In genomic region chr6:706819-707381, GRCh38 we compare ENCODE assay signal across 24 cellular contexts. TPM values are rescaled to one million over a fixed set of nuclear protein-coding genes. Genes with fewer than 3 reads are reported as not detected.
A peak's percentile ranks its signal among the peaks of the same experiment; 100 is the strongest.
DNase-seq lines count a peak whose midpoint lies in the region; ATAC-seq, FAIRE-seq and TF ChIP-seq lines count a peak whose summit lies in the region.
"Had no signal": no experiment of that assay in that cellular context is flagged by ENCODE, and none has a peak within 500 bp of the region (broad histone marks: within the 10 kb centered on the region; RNA-seq: fewer than 3 reads in every experiment).

No MANE protein-coding gene starts in this region.

- no peak overlapping the region for H2BK15ac ChIP-seq in neuronal stem cell (ENCODE audit: low read length)

- TF ChIP-seq EP300 in HepG2 (IDR thresholded peaks at IDR 0.05; ENCODE audit: low read depth in 2 of 2, low read length in 2 of 2): no peak
- TF ChIP-seq EP300 in HepG2 (CRISPR knock-in tag; IDR thresholded peaks at IDR 0.05; ENCODE audit: borderline replicate concordance): no peak

- H3K27me3 ChIP-seq in HepG2 (ENCODE audit: control insufficient read depth in 1 of 2, insufficient read depth in 2 of 2, low read length in 2 of 2) (peaks cover 0 to 46% of the 10 kb centered on the region in 2 experiments; a peak in 4 of 5 replicates), right lobe of liver (no peaks in the 10 kb centered on the region), SJSA1 (replicated peaks) (no peaks in the 10 kb centered on the region), neuronal stem cell (ENCODE audit: control insufficient read depth in 3 of 3, insufficient read depth in 3 of 3, low read depth in 1 of 3, low read length in 3 of 3) (peaks cover 0 to 6% (median 0%) of the 10 kb centered on the region in 3 experiments)
- H3K27me3 ChIP-seq: SJCRH30 had no signal

- TF ChIP-seq CTCF in HepG2 (CRISPR knock-in tag; IDR thresholded peaks at IDR 0.05) (no peak), right lobe of liver (IDR thresholded peaks at IDR 0.05) (no peak)

- H3K9ac ChIP-seq in HepG2 (ENCODE audit: insufficient read depth, low read depth, low read length): no peak overlapping the region
- H3K9ac ChIP-seq in neuronal stem cell (ENCODE audit: low read depth, low read length, poor library complexity): peak overlapping the region; percentile 71
- H3K9ac ChIP-seq: KMS-11 had no signal

- no peaks in the 10 kb centered on the region for H3K79me2 ChIP-seq in HepG2 (ENCODE audit: insufficient read depth, low read length)

- no peak for TF ChIP-seq RAD21 in HepG2 (CRISPR knock-in tag; IDR thresholded peaks at IDR 0.05)

- no peak overlapping the region for H2BK12ac ChIP-seq in neuronal stem cell (ENCODE audit: low read length)

- H3K4me2 ChIP-seq in HepG2 (ENCODE audit: low read depth, low read length): no peak overlapping the region
- H3K4me2 ChIP-seq in neuronal stem cell (ENCODE audit: insufficient read depth, low read length, poor library complexity, severe bottlenecking): no peak overlapping the region
- H3K4me2 ChIP-seq: KMS-11 had no signal

- peak overlapping the region; percentile 85 for H3K14ac ChIP-seq in neuronal stem cell (ENCODE audit: low read length)

- POLR2A ChIA-PET in HepG2 (lab: Yijun Ruan, JAX): no interaction called here

- no peaks in the 10 kb centered on the region for H4K20me1 ChIP-seq in HepG2 (ENCODE audit: insufficient read depth, low read length)

- no peak overlapping the region for H3K18ac ChIP-seq in neuronal stem cell (ENCODE audit: low read length)

- CTCF ChIA-PET in HepG2 (lab: Yijun Ruan, JAX; ENCODE audit: low intra/inter-chr PET ratio, low total read pairs): no interaction called here

- H2BK120ac ChIP-seq in neuronal stem cell (ENCODE audit: low read depth, low read length): no peak overlapping the region

- ATAC-seq in HepG2: no peak
- no peak for ATAC-seq in right lobe of liver
- ATAC-seq in HG02870 (IDR thresholded peaks at IDR 0.05; ENCODE audit: unreplicated experiment): no peak
- ATAC-seq: Panc1 had no signal

- no peak overlapping the region for H3K4me3 ChIP-seq in HepG2 (replicated peaks in 1 of 3; ENCODE audit: insufficient read depth in 1 of 3, low read depth in 2 of 3, low read length in 3 of 3)
- no peak overlapping the region for H3K4me3 ChIP-seq in right lobe of liver
- no peak overlapping the region for H3K4me3 ChIP-seq in SJSA1
- peak overlapping the region in 1 of 2 donors; percentile 63 for H3K4me3 ChIP-seq in neuronal stem cell (ENCODE audit: low read length in 2 of 2)
- H3K4me3 ChIP-seq: SJCRH30 had no signal

- no peak overlapping the region for H3K4ac ChIP-seq in neuronal stem cell (ENCODE audit: low read length)

- H3K4me1 ChIP-seq in HepG2 (ENCODE audit: insufficient read depth, low read length) (peaks cover 13% of the 10 kb centered on the region; the same call in 1 of the 2 replicates), right lobe of liver (peaks cover 0 to 10% (median 3%) of the 10 kb centered on the region in 4 donors), SJSA1 (replicated peaks) (peaks cover 82% of the 10 kb centered on the region), neuronal stem cell (ENCODE audit: control insufficient read depth in 2 of 2, insufficient read depth in 1 of 2, low read depth in 1 of 2, low read length in 2 of 2) (peaks cover 4 to 9% of the 10 kb centered on the region in 2 donors)
- H3K4me1 ChIP-seq: SJCRH30 had no signal

- TF ChIP-seq POLR2A in HepG2 (IDR thresholded peaks at IDR 0.05; ENCODE audit: insufficient read depth in 1 of 2, low read depth in 2 of 2, low read length in 2 of 2): no peak
- no peak for TF ChIP-seq POLR2A in right lobe of liver (IDR thresholded peaks at IDR 0.05)

- no peak for FAIRE-seq in HepG2 (lab: Jason Lieb, UNC)
- FAIRE-seq: A204.1, G401.6, GM19239 had no signal

- in situ Hi-C loops in HepG2 (cut with HindIII; ENCODE audit: extremely low pct_ligation_motif_present, low pct_unique_long_range_greater_than_20kb): no loop called here

- H2AFZ ChIP-seq in HepG2 (ENCODE audit: low read length): no peak overlapping the region
- no peak overlapping the region for H2AFZ ChIP-seq in neuronal stem cell (ENCODE audit: low read length)

- intact Hi-C loops in HepG2 (cut with micrococcal nuclease; ENCODE audit: unreplicated experiment) (no loop called here), right lobe of liver (cut with DNase I) (no loop called here)

- BruUV-seq in HepG2 (replicated peaks; lab: Mats Ljungman, UMichigan): no TSS peak

- peak overlapping the region; percentile 67 for H4K8ac ChIP-seq in neuronal stem cell (ENCODE audit: low read depth, low read length)

- H3K23ac ChIP-seq in neuronal stem cell (ENCODE audit: low read depth, low read length, poor library complexity): peak overlapping the region; percentile 9

- no peak overlapping the region for H2BK5ac ChIP-seq in neuronal stem cell (ENCODE audit: low read length)

- DNase-seq in HepG2 (ENCODE audit: low spot score) (no peak), right lobe of liver (no peak), SJSA1 (ENCODE audit: low read depth in 1 of 2, low spot score in 2 of 2) (no peak), neuronal stem cell (ENCODE audit: low spot score) (no peak), 8988T (no peak), H4 (ENCODE audit: low spot score) (no peak)
- DNase-seq: CD8-positive, alpha-beta memory T cell; H7; HFFc6; NCI-H1092 treated with DMSO at 0.1 percent for 48 hours; NCI-H1436 treated with DMSO at 0.1 percent for 48 hours; NCI-H2081; NCI-H2171; NCI-H446; NCI-H526; SJCRH30; T-helper 1 cell had no signal

- no peak overlapping the region for H2AK5ac ChIP-seq in neuronal stem cell (ENCODE audit: low read depth, low read length)

- no peaks in the 10 kb centered on the region for H3K9me3 ChIP-seq in HepG2 (ENCODE audit: low read length)
- H3K9me3 ChIP-seq in right lobe of liver: no peaks in the 10 kb centered on the region
- H3K9me3 ChIP-seq in SJSA1 (replicated peaks): no peaks in the 10 kb centered on the region
- H3K9me3 ChIP-seq in neuronal stem cell (replicated peaks in 1 of 2; ENCODE audit: control insufficient read depth in 2 of 2, insufficient read depth in 1 of 2, low read depth in 1 of 2, low read length in 2 of 2): peaks cover 0 to 2% of the 10 kb centered on the region in 2 donors
- H3K9me3 ChIP-seq: SJCRH30 had no signal

- no peak overlapping the region for H3K27ac ChIP-seq in HepG2 (ENCODE audit: extremely low read length, insufficient read depth, low read length)
- no peak overlapping the region for H3K27ac ChIP-seq in right lobe of liver
- H3K27ac ChIP-seq in SJSA1: peak overlapping the region; percentile 96
- no peak overlapping the region for H3K27ac ChIP-seq in neuronal stem cell (replicated peaks; ENCODE audit: low read length)
- H3K27ac ChIP-seq: C4-2B, KMS-11, SJCRH30 had no signal

- 48% methylated on average over 8 of the region's 8 CpGs for WGBS in HepG2 (ENCODE audit: low lambda C conversion rate)
- 74% methylated on average over 8 of the region's 8 CpGs for WGBS in right lobe of liver (ENCODE audit: insufficient coverage, low coverage, low lambda C conversion rate, missing lambda C conversion rate)
- WGBS in neuronal stem cell (ENCODE audit: extremely low coverage in 2 of 2, insufficient read length in 2 of 2, insufficient replicate concordance in 1 of 2), 2 donors: no CpG with 5 or more reads among the region's 8 CpGs

- H4K91ac ChIP-seq in neuronal stem cell (ENCODE audit: low read depth, low read length, poor library complexity): peak overlapping the region; percentile 28

- H3K36me3 ChIP-seq in HepG2 (replicated peaks in 1 of 2; ENCODE audit: control insufficient read depth in 1 of 2, insufficient read depth in 2 of 2, low read length in 2 of 2) (no peaks in the 10 kb centered on the region), right lobe of liver (no peaks in the 10 kb centered on the region), SJSA1 (no peaks in the 10 kb centered on the region), neuronal stem cell (replicated peaks in 1 of 2; ENCODE audit: control insufficient read depth in 2 of 2, insufficient read depth in 2 of 2, low read length in 2 of 2) (no peaks in the 10 kb centered on the region)
- H3K36me3 ChIP-seq: SJCRH30 had no signal

- H3K79me1 ChIP-seq in neuronal stem cell (ENCODE audit: low read depth, low read length): peaks cover 2% of the 10 kb centered on the region

RNA-seq across cellular contexts. Expression of gene EXOC2, which starts 14.0 kb away (rescaled TPM):
- total RNA-seq in HepG2 (2016; rRNA removed; fragmentation: Illumina TruSeq; extraction: Trizol) (22.9 and 36.6 TPM in 2 replicates), right lobe of liver (10 to 100 TPM in 5 of 6 experiments, 1 to 10 TPM in 1; 7.1 to 12.8 (median 10.5) TPM)
- total RNA-seq in HepG2 (2016; cell fraction: cytosol; rRNA removed; fragmentation: Illumina TruSeq; extraction: Trizol; ENCODE audit: low read depth): 6.8 and 7.3 TPM in 2 replicates
- total RNA-seq in HepG2 (2016; cell fraction: insoluble cytoplasmic fraction; rRNA removed; fragmentation: Illumina TruSeq; extraction: Trizol): 22.6 and 31.6 TPM in 2 replicates
- 7.4 and 8.0 TPM in 2 replicates for total RNA-seq in HepG2 (2016; cell fraction: membrane; rRNA removed; fragmentation: Illumina TruSeq; extraction: Trizol)
- 22.2 and 23.8 TPM in 2 replicates for total RNA-seq in HepG2 (2016; cell fraction: nucleus; rRNA removed; fragmentation: Illumina TruSeq; extraction: Trizol)
- polyA plus RNA-seq in HepG2 (2011; rRNA removed): 12.6 and 12.9 TPM in 2 replicates
- 9.3 and 11.0 TPM in 2 replicates for polyA plus RNA-seq in HepG2 (2011; cell fraction: cytosol; rRNA removed)
- polyA plus RNA-seq in HepG2 (2011; cell fraction: nucleus; rRNA removed): 14.9 and 16.2 TPM in 2 replicates
- polyA plus RNA-seq in HepG2 (2012): 10.6 and 14.3 TPM in 2 replicates
- polyA plus RNA-seq in HepG2 (2016; cell fraction: cytosol; fragmentation: Illumina TruSeq; extraction: Trizol; ENCODE audit: low read depth): 3.4 and 4.8 TPM in 2 replicates
- 23.3 and 23.8 TPM in 2 replicates for polyA plus RNA-seq in HepG2 (2016; cell fraction: insoluble cytoplasmic fraction; fragmentation: Illumina TruSeq; extraction: Trizol; ENCODE audit: low read depth)
- polyA plus RNA-seq in HepG2 (2016; cell fraction: membrane; fragmentation: Illumina TruSeq; extraction: Trizol; ENCODE audit: low read depth): 3.8 and 4.6 TPM in 2 replicates
- 17.0 and 17.2 TPM in 2 replicates for polyA plus RNA-seq in HepG2 (2016; cell fraction: nucleus; fragmentation: Illumina TruSeq; extraction: Trizol; ENCODE audit: insufficient read depth, low read depth)
- 28.4 and 31.4 TPM in 2 replicates for polyA minus RNA-seq in HepG2 (2011; rRNA and poly(A)+ RNA removed; ENCODE audit: low replicate concordance)
- polyA minus RNA-seq in HepG2 (2011; cell fraction: cytosol; rRNA and poly(A)+ RNA removed): 19.6 and 19.7 TPM in 2 replicates
- 41.3 and 44.3 TPM in 2 replicates for polyA minus RNA-seq in HepG2 (2011; cell fraction: nucleus; rRNA and poly(A)+ RNA removed)
- total RNA-seq in SJSA1 (2014; rRNA removed; shearing (Covaris generic)): 60.8 and 86.5 TPM in 2 replicates
- 18.9 TPM for polyA plus RNA-seq in neuronal stem cell (2013, experiment 1 of 2)
- polyA plus RNA-seq in neuronal stem cell (2013, experiment 2 of 2): 19.1 TPM
- 57.0 and 62.4 TPM in 2 replicates for total RNA-seq in H4 (2014; rRNA removed; shearing (Covaris generic))

RNA-seq across cellular contexts. Expression of gene HUS1B, which starts 50.0 kb away (rescaled TPM):
- total RNA-seq in HepG2 (2016; rRNA removed; fragmentation: Illumina TruSeq; extraction: Trizol): 0.40 TPM in 1 of 2 replicates, not detected in the other
- not detected in 2 replicates for total RNA-seq in HepG2 (2016; cell fraction: cytosol; rRNA removed; fragmentation: Illumina TruSeq; extraction: Trizol; ENCODE audit: low read depth)
- total RNA-seq in HepG2 (2016; cell fraction: insoluble cytoplasmic fraction; rRNA removed; fragmentation: Illumina TruSeq; extraction: Trizol): 0.31 and 0.50 TPM in 2 replicates
- 0.17 TPM in 1 of 2 replicates, not detected in the other for total RNA-seq in HepG2 (2016; cell fraction: membrane; rRNA removed; fragmentation: Illumina TruSeq; extraction: Trizol)
- 1.4 and 1.8 TPM in 2 replicates for total RNA-seq in HepG2 (2016; cell fraction: nucleus; rRNA removed; fragmentation: Illumina TruSeq; extraction: Trizol)
- polyA plus RNA-seq in HepG2 (2011; rRNA removed): 0.18 TPM in 1 of 2 replicates, not detected in the other
- 0.12 and 0.32 TPM in 2 replicates for polyA plus RNA-seq in HepG2 (2011; cell fraction: cytosol; rRNA removed)
- polyA plus RNA-seq in HepG2 (2011; cell fraction: nucleus; rRNA removed): 0.93 and 1.2 TPM in 2 replicates
- 0.19 TPM in 1 of 2 replicates, not detected in the other for polyA plus RNA-seq in HepG2 (2012)
- polyA plus RNA-seq in HepG2 (2016; cell fraction: cytosol; fragmentation: Illumina TruSeq; extraction: Trizol; ENCODE audit: low read depth): 0.10 and 0.22 TPM in 2 replicates
- 0.47 TPM in 1 of 2 replicates, not detected in the other for polyA plus RNA-seq in HepG2 (2016; cell fraction: insoluble cytoplasmic fraction; fragmentation: Illumina TruSeq; extraction: Trizol; ENCODE audit: low read depth)
- polyA plus RNA-seq in HepG2 (2016; cell fraction: membrane; fragmentation: Illumina TruSeq; extraction: Trizol; ENCODE audit: low read depth): 0.18 and 0.33 TPM in 2 replicates
- polyA plus RNA-seq in HepG2 (2016; cell fraction: nucleus; fragmentation: Illumina TruSeq; extraction: Trizol; ENCODE audit: insufficient read depth, low read depth): not detected in 2 replicates
- 0.63 and 2.4 TPM in 2 replicates for polyA minus RNA-seq in HepG2 (2011; rRNA and poly(A)+ RNA removed; ENCODE audit: low replicate concordance)
- not detected in 2 replicates for polyA minus RNA-seq in HepG2 (2011; cell fraction: cytosol; rRNA and poly(A)+ RNA removed)
- 4.5 and 5.0 TPM in 2 replicates for polyA minus RNA-seq in HepG2 (2011; cell fraction: nucleus; rRNA and poly(A)+ RNA removed)
- 1 to 10 TPM in 2 of 6 experiments, under 1 TPM in 3, not detected in 1; 0.26 to 2.8 (median 0.34) TPM for total RNA-seq in right lobe of liver
- total RNA-seq in SJSA1 (2014; rRNA removed; shearing (Covaris generic)): 3.3 TPM in 1 of 2 replicates, not detected in the other
- 0.26 TPM for polyA plus RNA-seq in neuronal stem cell (2013, experiment 1 of 2)
- 0.36 TPM for polyA plus RNA-seq in neuronal stem cell (2013, experiment 2 of 2)
- total RNA-seq in H4 (2014; rRNA removed; shearing (Covaris generic)): 2.1 TPM in 1 of 2 replicates, not detected in the other
